In genomic region chr19:54189668-54190502, GRCh38 we compare ENCODE assay signal across 8 cellular contexts. TPM values are rescaled to one million over a fixed set of nuclear protein-coding genes. Genes with fewer than 3 reads are reported as not detected.
DNase-seq lines count a peak whose midpoint lies in the region; ATAC-seq and TF ChIP-seq lines count a peak whose summit lies in the region.

No MANE protein-coding gene starts in this region.

- H3K4me1 Mint-ChIP-seq in progenitor cell of endocrine pancreas (ENCODE audit: low read depth): peaks cover 17% of the 10 kb centered on the region

- intact Hi-C loops in left ventricle myocardium superior (cut with micrococcal nuclease): no loop called here

- H3K27ac Mint-ChIP-seq in progenitor cell of endocrine pancreas: peak overlapping the region; percentile 99

- H3K9me3 Mint-ChIP-seq in progenitor cell of endocrine pancreas (ENCODE audit: low read depth): no peaks in the 10 kb centered on the region

- DNase-seq in NCI-H187 (lab: John Stamatoyannopoulos, UW): peak; percentile 100
- DNase-seq in T-helper 2 cell: peak; percentile 98 to 100 (median 100)
- peak; percentile 99 to 100 (median 100) for DNase-seq in anterior cingulate cortex (lab: John Stamatoyannopoulos, UW)
- peak; percentile 100 for DNase-seq in left ventricle myocardium superior
- peak; percentile 100 for DNase-seq in progenitor cell of endocrine pancreas (ENCODE audit: low spot score, unreplicated experiment)
- peak; percentile 100 for DNase-seq in ureter (ENCODE audit: low spot score)

- ATAC-seq in GM18502 (IDR thresholded peaks at IDR 0.05; ENCODE audit: poor library complexity, unreplicated experiment) (peak; percentile 55), HG02943 (IDR thresholded peaks at IDR 0.05; ENCODE audit: low read depth, unreplicated experiment) (peak; percentile 48), left ventricle myocardium superior (peak; percentile 79)

- no peaks in the 10 kb centered on the region for H3K27me3 Mint-ChIP-seq in progenitor cell of endocrine pancreas

- H3K36me3 Mint-ChIP-seq in progenitor cell of endocrine pancreas (ENCODE audit: insufficient read depth): peaks cover 12% of the 10 kb centered on the region

- no peak for TF ChIP-seq CTCF in progenitor cell of endocrine pancreas (IDR thresholded peaks at IDR 0.05; ENCODE audit: unreplicated experiment)

- peak overlapping the region; percentile 88 for H3K4me3 Mint-ChIP-seq in progenitor cell of endocrine pancreas (ENCODE audit: low read depth)

RNA-seq across cellular contexts. Expression of gene MBOAT7, which starts 0.5 kb away (rescaled TPM):
- total RNA-seq in left ventricle myocardium superior: 14.8 TPM
- total RNA-seq in progenitor cell of endocrine pancreas: 91.5 and 99.1 TPM in 2 replicates
- 175 TPM for total RNA-seq in ureter

RNA-seq across cellular contexts. Expression of gene TSEN34, which starts 1.2 kb away (rescaled TPM):
- total RNA-seq in left ventricle myocardium superior (18.5 TPM), progenitor cell of endocrine pancreas (38.6 and 39.7 TPM in 2 replicates), ureter (27.7 TPM)

RNA-seq across cellular contexts. Expression of gene RPS9, which starts 10.8 kb away (rescaled TPM):
- total RNA-seq in left ventricle myocardium superior: 601 TPM
- total RNA-seq in progenitor cell of endocrine pancreas: 1,160 and 1,179 TPM in 2 replicates
- total RNA-seq in ureter: 1,389 TPM

RNA-seq across cellular contexts. Expression of gene TMC4, which starts 16.9 kb away (rescaled TPM):
- total RNA-seq in left ventricle myocardium superior: 1.7 TPM
- 119 and 125 TPM in 2 replicates for total RNA-seq in progenitor cell of endocrine pancreas
- 155 TPM for total RNA-seq in ureter

RNA-seq across cellular contexts. Expression of gene LENG1, which starts 30.4 kb away (rescaled TPM):
- total RNA-seq in left ventricle myocardium superior (5.9 TPM), progenitor cell of endocrine pancreas (6.8 and 7.2 TPM in 2 replicates), ureter (5.8 TPM)

Comparison
In these comparisons a context has a peak if more than half of its experiments do, and no peak if none do; other contexts are left out.
1. Peak in every context shown above with its lines: DNase-seq and ATAC-seq.